8 cellular contexts compared by ENCODE assay signal in genomic region chr17:51260237-51260959, GRCh38. TPM values are rescaled to one million over a fixed set of nuclear protein-coding genes. Genes with fewer than 3 reads are reported as not detected.
DNase-seq lines count a peak whose midpoint lies in the region; ATAC-seq, FAIRE-seq and TF ChIP-seq lines count a peak whose summit lies in the region.

Gene UTP18 (plus strand): TSS chr17:51260546. CDS start chr17:51260585, 39 bp downstream.

- in situ Hi-C loops in HepG2 (cut with HindIII; ENCODE audit: extremely low pct_ligation_motif_present, low pct_unique_long_range_greater_than_20kb) = no loop called here

- peaks cover 59% of the 10 kb centered on the region for H4K20me1 ChIP-seq in HepG2 (ENCODE audit: insufficient read depth, low read length)

- BruUV-seq in HepG2 (replicated peaks; lab: Mats Ljungman, UMichigan) = no TSS peak

- no peaks in the 10 kb centered on the region; a peak in 1 of 5 replicates for H3K27me3 ChIP-seq in HepG2 (ENCODE audit: control insufficient read depth in 1 of 2, insufficient read depth in 2 of 2, low read length in 2 of 2)

- peaks cover 10 to 22% of the 10 kb centered on the region in 2 experiments for H3K36me3 ChIP-seq in HepG2 (replicated peaks in 1 of 2; ENCODE audit: control insufficient read depth in 1 of 2, insufficient read depth in 2 of 2, low read length in 2 of 2)

- TF ChIP-seq RAD21 in HepG2 (CRISPR knock-in tag; IDR thresholded peaks at IDR 0.05) = no peak; the same call in none of the 2 replicates

- intact Hi-C loops in HepG2 (cut with micrococcal nuclease; ENCODE audit: unreplicated experiment) = loop anchor here (2.0 kb wide), 1 partner anchor 94 kb away; the partner anchor contains the start of gene NME2

- peak in 1 of 2 experiments; percentile 23; a peak in 2 of 4 replicates for TF ChIP-seq EP300 in HepG2 (IDR thresholded peaks at IDR 0.05; ENCODE audit: low read depth in 2 of 2, low read length in 2 of 2)
- peak; percentile 35; the same call in 1 of the 2 replicates for TF ChIP-seq EP300 in HepG2 (CRISPR knock-in tag; IDR thresholded peaks at IDR 0.05; ENCODE audit: borderline replicate concordance)

- H3K4me3 ChIP-seq in HepG2 (replicated peaks in 1 of 3; ENCODE audit: insufficient read depth in 1 of 3, low read depth in 2 of 3, low read length in 3 of 3) = peak within 1 kb of the TSS; percentile 94 to 96 (median 96)

- peaks cover 66% of the 10 kb centered on the region for H3K4me1 ChIP-seq in HepG2 (ENCODE audit: insufficient read depth, low read length)

- POLR2A ChIA-PET in HepG2 (lab: Yijun Ruan, JAX) = interaction anchor here (0.6 to 2.0 kb wide), 4 partner anchors 11 to 107 kb away, joined by 3 to 9 read pairs (median 4); partner anchors contain the start of genes NME1 and NME2

- H3K79me2 ChIP-seq in HepG2 (ENCODE audit: insufficient read depth, low read length) = peaks cover 84% of the 10 kb centered on the region

- H3K27ac ChIP-seq in HepG2 (ENCODE audit: extremely low read length, insufficient read depth, low read length) = peak within 1 kb of the TSS; percentile 99

- peak within 1 kb of the TSS; percentile 98 for H3K9ac ChIP-seq in HepG2 (ENCODE audit: insufficient read depth, low read depth, low read length)

- no peak for FAIRE-seq in HepG2 (lab: Jason Lieb, UNC)

- WGBS in HepG2 (ENCODE audit: low lambda C conversion rate) = 1% methylated on average over 54 of the region's 82 CpGs

- ATAC-seq in GM19397 (IDR thresholded peaks at IDR 0.05; ENCODE audit: unreplicated experiment) = peak; percentile 78
- peak; percentile 47 for ATAC-seq in HG03565 (IDR thresholded peaks at IDR 0.05; ENCODE audit: unreplicated experiment)
- ATAC-seq in HepG2 = peak; percentile 76

- TF ChIP-seq POLR2A in HepG2 (IDR thresholded peaks at IDR 0.05; ENCODE audit: insufficient read depth in 1 of 2, low read depth in 2 of 2, low read length in 2 of 2) = peak; percentile 75 to 86

- DNase-seq in CD1c-positive myeloid dendritic cell (ENCODE audit: extremely low spot score) = peak; percentile 99
- peak; percentile 95 for DNase-seq in NCI-H748 treated with DMSO at 0.1 percent for 48 hours (lab: John Stamatoyannopoulos, UW)
- peak; percentile 85 to 93 for DNase-seq in activated CD4-positive, alpha-beta T cell treated with anti-CD3 and anti-CD28 coated beads, Interleukin-2, amount 50 U/mL, for 24 hours (ENCODE audit: low read depth in 1 of 2, low spot score in 1 of 2)
- peak; percentile 99 for DNase-seq in dermis blood vessel endothelial cell
- peak; percentile 96 for DNase-seq in HepG2 (ENCODE audit: low spot score)
- peak; percentile 92 for DNase-seq in stimulated activated CD4-positive, alpha-beta T cell treated with anti-CD3 and anti-CD28 coated beads, Interleukin-2, amount 100 ng/mL, for 48 hours

- no peaks in the 10 kb centered on the region for H3K9me3 ChIP-seq in HepG2 (ENCODE audit: low read length)

- peak within 1 kb of the TSS; percentile 96 for H2AFZ ChIP-seq in HepG2 (ENCODE audit: low read length)

- CTCF ChIA-PET in HepG2 (lab: Yijun Ruan, JAX; ENCODE audit: low intra/inter-chr PET ratio, low total read pairs) = no interaction called here

- no peak for TF ChIP-seq CTCF in HepG2 (CRISPR knock-in tag; IDR thresholded peaks at IDR 0.05)

- peak within 1 kb of the TSS; percentile 93 for H3K4me2 ChIP-seq in HepG2 (ENCODE audit: low read depth, low read length)

TF ChIP-seq in HepG2, 621 proteins besides CTCF, POLR2A, EP300 and RAD21 (continues in another document):
- no peak for TF ChIP-seq PCBP2 (optimal IDR thresholded peaks at IDR 0.05; ENCODE audit: low read depth, low read length, poor library complexity, severe bottlenecking)
- peak; percentile 38 for TF ChIP-seq MED8 (CRISPR knock-in tag; IDR thresholded peaks at IDR 0.05; ENCODE audit: insufficient replicate concordance)
- peak; percentile 77; the same call in 1 of the 2 replicates for TF ChIP-seq ELK4 (CRISPR knock-in tag; IDR thresholded peaks at IDR 0.05; ENCODE audit: borderline replicate concordance)
- no peak for TF ChIP-seq ZNF17 (CRISPR knock-in tag; IDR thresholded peaks at IDR 0.05)
- TF ChIP-seq RBFOX2 (IDR thresholded peaks at IDR 0.05; ENCODE audit: low read depth, low read length) = peak; percentile 95
- TF ChIP-seq AGO2 (optimal IDR thresholded peaks at IDR 0.05; ENCODE audit: low read depth, low read length) = peak; percentile 95
- TF ChIP-seq ZNF576 (CRISPR knock-in tag; IDR thresholded peaks at IDR 0.05) = peak; percentile 90; the same call in 1 of the 2 replicates
- peak; percentile 99 for TF ChIP-seq FOXK2 (IDR thresholded peaks at IDR 0.05)
- TF ChIP-seq MIER3 (CRISPR knock-in tag; IDR thresholded peaks at IDR 0.05; ENCODE audit: borderline replicate concordance) = peak; percentile 72
- TF ChIP-seq ZNF33B (CRISPR knock-in tag; IDR thresholded peaks at IDR 0.05) = peak; percentile 98
- TF ChIP-seq BCLAF1 (IDR thresholded peaks at IDR 0.05) = no peak
- peak; percentile 88 for TF ChIP-seq KMT2B (CRISPR knock-in tag; IDR thresholded peaks at IDR 0.05)
- peak; percentile 47 for TF ChIP-seq HCFC1 (IDR thresholded peaks at IDR 0.05; ENCODE audit: low read depth, low read length)

RNA-seq across cellular contexts. Expression of gene UTP18, which starts in this region (rescaled TPM):
- 35.3 and 41.7 TPM in 2 replicates for total RNA-seq in dermis blood vessel endothelial cell
- 104 and 151 TPM in 2 replicates for total RNA-seq in HepG2 (2016; rRNA removed; fragmentation: Illumina TruSeq; extraction: Trizol)
- 24.5 and 30.0 TPM in 2 replicates for total RNA-seq in HepG2 (2016; cell fraction: cytosol; rRNA removed; fragmentation: Illumina TruSeq; extraction: Trizol; ENCODE audit: low read depth)
- 112 and 154 TPM in 2 replicates for total RNA-seq in HepG2 (2016; cell fraction: insoluble cytoplasmic fraction; rRNA removed; fragmentation: Illumina TruSeq; extraction: Trizol)
- 40.8 and 48.5 TPM in 2 replicates for total RNA-seq in HepG2 (2016; cell fraction: membrane; rRNA removed; fragmentation: Illumina TruSeq; extraction: Trizol)
- 64.6 and 66.3 TPM in 2 replicates for total RNA-seq in HepG2 (2016; cell fraction: nucleus; rRNA removed; fragmentation: Illumina TruSeq; extraction: Trizol)
- polyA plus RNA-seq in HepG2 (2011; rRNA removed) = 23.8 and 35.2 TPM in 2 replicates
- polyA plus RNA-seq in HepG2 (2011; cell fraction: cytosol; rRNA removed) = 14.8 and 20.4 TPM in 2 replicates
- polyA plus RNA-seq in HepG2 (2011; cell fraction: nucleus; rRNA removed) = 11.4 and 15.8 TPM in 2 replicates
- 48.6 and 55.3 TPM in 2 replicates for polyA plus RNA-seq in HepG2 (2012)
- 18.3 and 21.3 TPM in 2 replicates for polyA plus RNA-seq in HepG2 (2016; cell fraction: cytosol; fragmentation: Illumina TruSeq; extraction: Trizol; ENCODE audit: low read depth)
- polyA plus RNA-seq in HepG2 (2016; cell fraction: insoluble cytoplasmic fraction; fragmentation: Illumina TruSeq; extraction: Trizol; ENCODE audit: low read depth) = 117 and 122 TPM in 2 replicates
- 29.2 and 34.9 TPM in 2 replicates for polyA plus RNA-seq in HepG2 (2016; cell fraction: membrane; fragmentation: Illumina TruSeq; extraction: Trizol; ENCODE audit: low read depth)
- 63.7 and 65.9 TPM in 2 replicates for polyA plus RNA-seq in HepG2 (2016; cell fraction: nucleus; fragmentation: Illumina TruSeq; extraction: Trizol; ENCODE audit: insufficient read depth, low read depth)
- polyA minus RNA-seq in HepG2 (2011; rRNA and poly(A)+ RNA removed; ENCODE audit: low replicate concordance) = 3.9 and 7.1 TPM in 2 replicates
- polyA minus RNA-seq in HepG2 (2011; cell fraction: cytosol; rRNA and poly(A)+ RNA removed) = 13.8 and 14.9 TPM in 2 replicates
- polyA minus RNA-seq in HepG2 (2011; cell fraction: nucleus; rRNA and poly(A)+ RNA removed) = 33.5 and 38.0 TPM in 2 replicates

Comparison
In these comparisons a context has a peak if more than half of its experiments do, and no peak if none do; other contexts are left out.
1. Peak in every context shown above with its lines: DNase-seq, ATAC-seq, H3K4me3 ChIP-seq and H3K27ac ChIP-seq.